In genomic region chr1:195105281-195105680, GRCh38 we compare ENCODE assay signal across 27 cellular contexts.
DNase-seq lines count a peak whose midpoint lies in the region; ATAC-seq and TF ChIP-seq lines count a peak whose summit lies in the region.
"Had no signal": no experiment of that assay in that cellular context is flagged by ENCODE, and none has a peak within 500 bp of the region (broad histone marks: within the 10 kb centered on the region; RNA-seq: fewer than 3 reads in every experiment).

No MANE protein-coding gene starts in this region.

- intact Hi-C loops in breast epithelium (cut with DNase I; ENCODE audit: low total_unique reads) = no loop called here

- no peaks in the 10 kb centered on the region for H4K20me1 ChIP-seq in SU-DHL-6 (ENCODE audit: low read depth, low read length)

- no peak for DNase-seq in GM13977 (ENCODE audit: low spot score)
- no peak for DNase-seq in NCI-H1694 treated with DMSO at 0.1 percent for 48 hours (lab: John Stamatoyannopoulos, UW)
- DNase-seq in AG20443 (ENCODE audit: low spot score) = no peak
- no peak for DNase-seq in breast epithelium (ENCODE audit: low spot score in 2 of 2)
- DNase-seq: activated CD4-positive, alpha-beta T cell treated with anti-CD3 and anti-CD28 coated beads, Interleukin-2, amount 10 ng/mL, durations not matched to agents 7 days and 5 days; activated naive CD4-positive, alpha-beta T cell treated with anti-CD3 and anti-CD28 coated beads, Interleukin-2, amount 50 U/mL, for 16 hours; colonic mucosa; DND-41; HCEC 1CT; hypothalamus; left ventricle myocardium inferior; midbrain; NCI-H1092; NCI-H187 treated with DMSO at 0.1 percent for 48 hours; NCI-H524 treated with DMSO at 0.1 percent for 48 hours; retina; stimulated activated CD4-positive, alpha-beta T cell treated with anti-CD3 and anti-CD28 coated beads, Interleukin-1b, Interleukin-23, amount 100 ng/mL, for 48 hours; substantia nigra; upper lobe of right lung had no signal

- H3K9me2 ChIP-seq in SU-DHL-6 (replicated peaks; ENCODE audit: insufficient read depth, low read length) = no peaks in the 10 kb centered on the region

- no peaks in the 10 kb centered on the region for H3F3A ChIP-seq in SU-DHL-6 (ENCODE audit: insufficient read depth)

- H3K27ac ChIP-seq in 22Rv1 (no peak overlapping the region), SU-DHL-6 (ENCODE audit: low read depth, low read length) (no peak overlapping the region), breast epithelium (no peak overlapping the region)
- H3K27ac ChIP-seq: A549, colonic mucosa, gastroesophageal sphincter, left ventricle myocardium inferior, upper lobe of right lung had no signal

- TF ChIP-seq POLR2A in breast epithelium (IDR thresholded peaks at IDR 0.05) = no peak

- no peak overlapping the region for H3K4me3 ChIP-seq in SU-DHL-6 (ENCODE audit: insufficient read depth, low read length, poor library complexity, severe bottlenecking)
- no peak overlapping the region for H3K4me3 ChIP-seq in breast epithelium
- H3K4me3 ChIP-seq: A549, colonic mucosa, gastroesophageal sphincter, left ventricle myocardium inferior, upper lobe of right lung had no signal

- H3K27me3 ChIP-seq in SU-DHL-6 (ENCODE audit: low read length) = no peaks in the 10 kb centered on the region
- no peaks in the 10 kb centered on the region for H3K27me3 ChIP-seq in breast epithelium
- H3K27me3 ChIP-seq: colonic mucosa, gastroesophageal sphincter, upper lobe of right lung had no signal

- TF ChIP-seq CTCF in 22Rv1 (IDR thresholded peaks at IDR 0.05) (peak; percentile 19; the same call in 1 of the 2 replicates), GM13977 (IDR thresholded peaks at IDR 0.05; ENCODE audit: extremely low read depth, insufficient read depth, missing control alignments) (peak; percentile 38), SU-DHL-6 (IDR thresholded peaks at IDR 0.05; ENCODE audit: insufficient read depth, low read length, poor library complexity, severe bottlenecking) (no peak), breast epithelium (IDR thresholded peaks at IDR 0.05) (no peak)

- peaks cover 4% of the 10 kb centered on the region; the same call in 1 of the 2 replicates for H3K9me3 ChIP-seq in SU-DHL-6 (ENCODE audit: insufficient read depth, low read length)
- peaks cover 8 to 17% of the 10 kb centered on the region in 2 donors for H3K9me3 ChIP-seq in breast epithelium
- H3K9me3 ChIP-seq: colonic mucosa, upper lobe of right lung had no signal

- no peak overlapping the region for H3K9ac ChIP-seq in SU-DHL-6 (ENCODE audit: low read length)

- no peaks in the 10 kb centered on the region for H3K36me3 ChIP-seq in SU-DHL-6 (ENCODE audit: low read length)
- H3K36me3 ChIP-seq in breast epithelium = no peaks in the 10 kb centered on the region
- H3K36me3 ChIP-seq: colonic mucosa, gastroesophageal sphincter, left ventricle myocardium inferior, upper lobe of right lung had no signal

- H3K79me2 ChIP-seq in SU-DHL-6 (ENCODE audit: insufficient read depth, low read length) = no peaks in the 10 kb centered on the region

- ATAC-seq in HG02623 (IDR thresholded peaks at IDR 0.05; ENCODE audit: unreplicated experiment) = peak; percentile 66
- ATAC-seq in GM19467 (IDR thresholded peaks at IDR 0.05; ENCODE audit: unreplicated experiment) = no peak
- ATAC-seq: A549; naive thymus-derived CD8-positive, alpha-beta T cell; SK-N-SH treated with all-trans-retinoic acid at 6 μM for 48 hours; upper lobe of right lung had no signal

- H3K4me2 ChIP-seq in SU-DHL-6 (ENCODE audit: low read depth, low read length, poor library complexity, severe bottlenecking) = no peak overlapping the region
- H3K4me2 ChIP-seq: A549 had no signal

- H2AFZ ChIP-seq in SU-DHL-6 (ENCODE audit: low read depth, low read length, severe bottlenecking) = peak overlapping the region; percentile 1

- H3K4me1 ChIP-seq in breast epithelium = no peaks in the 10 kb centered on the region
- H3K4me1 ChIP-seq: A549, colonic mucosa, gastroesophageal sphincter, left ventricle myocardium inferior, upper lobe of right lung had no signal

- in situ Hi-C loops in GM13977 (cut with MboI; ENCODE audit: low pct_unique_long_range_greater_than_20kb, low sequenced_read_pairs, unreplicated experiment) = no loop called here

Comparison
In these comparisons a context has a peak if more than half of its experiments do, and no peak if none do; other contexts are left out.
1. CTCF ChIP-seq: peak in 22Rv1 (single experiment) and GM13977 (single experiment); none in SU-DHL-6 (single experiment) and breast epithelium (0 of 3).